ENCODE assay signal across 26 cellular contexts in the genomic region with DNA sequence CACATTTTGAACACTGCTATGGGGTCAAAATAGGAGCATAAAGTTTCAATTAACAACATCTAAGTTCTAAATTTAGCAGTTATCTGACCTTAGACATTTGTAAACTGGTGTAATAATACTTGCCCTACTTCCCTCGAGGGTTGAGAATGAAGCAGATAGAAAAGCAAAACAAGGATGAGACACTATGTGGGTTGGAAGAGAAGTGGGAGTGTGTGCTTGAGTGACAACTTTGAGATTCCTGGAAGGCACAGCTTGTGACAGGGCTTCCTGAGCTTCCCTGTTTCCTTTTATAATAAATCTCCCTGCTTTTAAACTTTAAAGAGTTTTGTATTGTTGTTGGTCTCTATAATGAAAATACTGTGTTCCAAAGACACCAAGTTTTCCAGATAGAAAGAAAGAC.
"Had no signal": no experiment of that assay in that cellular context is flagged by ENCODE, and none has a peak within 500 bp of the region (broad histone marks: within the 10 kb centered on the region; RNA-seq: fewer than 3 reads in every experiment).

No MANE protein-coding gene starts in this region.

- H3K27me3 ChIP-seq: heart right ventricle, hepatocyte, pancreas, right atrium auricular region, right lobe of liver, stomach, testis, thyroid gland, transverse colon, upper lobe of left lung, vagina had no signal

- H3K36me3 Mint-ChIP-seq: naive B cell; natural killer cell; stimulated activated naive B cell treated with anti-CD40 and anti-IgM and Interleukin-4, amounts not matched to agents 10 μg/mL and 1 μg/mL and 100 μg/mL, for 72 hours had no signal

- H3K27me3 Mint-ChIP-seq: naive B cell; stimulated activated naive B cell treated with anti-CD40 and anti-IgM and Interleukin-4, amounts not matched to agents 10 μg/mL and 1 μg/mL and 100 μg/mL, for 72 hours had no signal

- H3K4me1 Mint-ChIP-seq: mesothelial cell of epicardium; naive B cell; natural killer cell; stimulated activated naive B cell treated with anti-CD40 and anti-IgM and Interleukin-4, amounts not matched to agents 10 μg/mL and 1 μg/mL and 100 μg/mL, for 72 hours had no signal

- H3K9me3 ChIP-seq: left ventricle myocardium inferior, prostate gland, right atrium auricular region, right lobe of liver, stomach, testis, thyroid gland, transverse colon, vagina had no signal

- H3K4me3 Mint-ChIP-seq: mesothelial cell of epicardium; naive B cell; natural killer cell; stimulated activated naive B cell treated with anti-CD40 and anti-IgM and Interleukin-4, amounts not matched to agents 10 μg/mL and 1 μg/mL and 100 μg/mL, for 72 hours had no signal

- FAIRE-seq: pancreas had no signal

- H3K36me3 ChIP-seq: heart right ventricle, left ventricle myocardium inferior, pancreas, prostate gland, right atrium auricular region, right lobe of liver, stomach, thyroid gland, transverse colon, upper lobe of left lung, vagina had no signal

- H3K27ac ChIP-seq: heart right ventricle, hepatocyte, left ventricle myocardium inferior, pancreas, prostate gland, right atrium auricular region, right lobe of liver, stomach, testis, thyroid gland, transverse colon, upper lobe of left lung, vagina had no signal

- H3K4me3 ChIP-seq: heart right ventricle, hepatocyte, left ventricle myocardium inferior, lung, pancreas, prostate gland, right atrium auricular region, right lobe of liver, stomach, testis, thyroid gland, transverse colon, upper lobe of left lung, vagina had no signal

- ATAC-seq: heart right ventricle; left colon; natural killer cell; pancreas; right lobe of liver; stimulated activated naive B cell treated with anti-CD40 and anti-IgM and Interleukin-4, amounts not matched to agents 10 μg/mL and 1 μg/mL and 100 μg/mL, for 72 hours; stimulated activated naive CD8-positive, alpha-beta T cell treated with anti-CD3 and anti-CD28 coated beads, Interleukin-15, Interleukin-2, amounts not matched to agents 100 U/mL and 50 U/mL, for 24 hours had no signal

- H3K27ac Mint-ChIP-seq: mesothelial cell of epicardium; naive B cell; natural killer cell; stimulated activated naive B cell treated with anti-CD40 and anti-IgM and Interleukin-4, amounts not matched to agents 10 μg/mL and 1 μg/mL and 100 μg/mL, for 72 hours had no signal

- DNase-seq: heart right ventricle; islet precursor cell; left colon; left ventricle myocardium inferior; naive B cell; natural killer cell; pancreas; posterior cingulate gyrus; right lobe of liver; stimulated activated CD4-positive, alpha-beta T cell treated with anti-CD3 and anti-CD28 coated beads, Interleukin-12 subunit alpha, Interleukin-12 subunit beta, amount 100 ng/mL, for 4 hours; stimulated activated CD4-positive, alpha-beta T cell treated with anti-CD3 and anti-CD28 coated beads, Interleukin-15, amount 100 ng/mL, for 24 hours; stimulated activated CD4-positive, alpha-beta T cell treated with anti-CD3 and anti-CD28 coated beads, Interleukin-2, amount 100 ng/mL, for 24 hours; stimulated activated CD4-positive, alpha-beta T cell treated with anti-CD3 and anti-CD28 coated beads, Interleukin-4, amount 100 ng/mL, for 1 hour; stimulated activated naive B cell treated with anti-CD40 and anti-IgM and Interleukin-4, amounts not matched to agents 10 μg/mL and 1 μg/mL and 100 μg/mL, for 72 hours; stimulated activated naive CD8-positive, alpha-beta T cell treated with anti-CD3 and anti-CD28 coated beads, Interleukin-15, Interleukin-2, amounts not matched to agents 100 U/mL and 50 U/mL, for 24 hours; stomach; testis; thyroid gland; transverse colon; upper lobe of left lung had no signal
